Comparison of ENCODE assay signal across 25 cellular contexts in genomic region chr6:108362455-108362854, GRCh38.
DNase-seq lines count a peak whose midpoint lies in the region; ATAC-seq, FAIRE-seq and TF ChIP-seq lines count a peak whose summit lies in the region.
"Had no signal": no experiment of that assay in that cellular context is flagged by ENCODE, and none has a peak within 500 bp of the region (broad histone marks: within the 10 kb centered on the region; RNA-seq: fewer than 3 reads in every experiment).

No MANE protein-coding gene starts in this region.

- H3K9ac ChIP-seq in K562 (ENCODE audit: insufficient read depth in 1 of 2, low read depth in 2 of 2, low read length in 2 of 2), result no peak overlapping the region
- H3K9ac ChIP-seq: BLaER1 had no signal

- H3K9me3 ChIP-seq in K562 (replicated peaks; ENCODE audit: control insufficient read depth, insufficient read depth, low read depth, low read length) (no peaks in the 10 kb centered on the region), right lobe of liver (no peaks in the 10 kb centered on the region), right cardiac atrium (ENCODE audit: control insufficient read depth, low read length) (no peaks in the 10 kb centered on the region)
- H3K9me3 ChIP-seq: BE2C, BLaER1 had no signal

- H3K4me3 ChIP-seq in NB4 (ENCODE audit: low read depth, low read length) (no peak overlapping the region), K562 (no peak overlapping the region), right lobe of liver (no peak overlapping the region), right cardiac atrium (ENCODE audit: low read length) (no peak overlapping the region)
- H3K4me3 ChIP-seq: BLaER1, GM12878 had no signal

- intact Hi-C loops in K562 (cut with micrococcal nuclease), result no loop called here
- intact Hi-C loops in right lobe of liver (cut with DNase I), result no loop called here
- intact Hi-C loops in right cardiac atrium (cut with DNase I), result no loop called here

- H3K9me1 ChIP-seq in K562 (ENCODE audit: control insufficient read depth, insufficient read depth, low read length), result no peaks in the 10 kb centered on the region

- peak overlapping the region; percentile 36; the same call in 1 of the 2 replicates for H2AFZ ChIP-seq in K562 (ENCODE audit: low read depth, low read length)

- H3K4me2 ChIP-seq in K562 (ENCODE audit: insufficient read depth, low read length), result no peak overlapping the region
- H3K4me2 ChIP-seq: BLaER1 had no signal

- no peak for TF ChIP-seq EP300 in K562 (IDR thresholded peaks at IDR 0.05; ENCODE audit: low read length)

- TF ChIP-seq CTCF in NB4 (IDR thresholded peaks at IDR 0.05; ENCODE audit: low read depth, low read length) (no peak), K562 (IDR thresholded peaks at IDR 0.05 in 2 of 3, conservative IDR thresholded peaks at IDR 0.05 in 1 of 3; ENCODE audit: insufficient read depth in 2 of 3, low read depth in 1 of 3, low read length in 3 of 3) (no peak), right lobe of liver (IDR thresholded peaks at IDR 0.05) (no peak)

- in situ Hi-C loops in K562 (cut with MboI), result no loop called here

- no peaks in the 10 kb centered on the region; the same call in 2 of the 3 replicates for H3K79me2 ChIP-seq in K562 (ENCODE audit: control insufficient read depth, insufficient read depth, low read length)

- no peaks in the 10 kb centered on the region; the same call in 2 of the 3 replicates for H3K36me3 ChIP-seq in K562 (ENCODE audit: control insufficient read depth, insufficient read depth, low read length)
- H3K36me3 ChIP-seq in right lobe of liver, result no peaks in the 10 kb centered on the region
- H3K36me3 ChIP-seq: BE2C had no signal

- 71% methylated on average over 1 of the region's 1 CpG for WGBS in K562 (ENCODE audit: insufficient coverage, low coverage, missing lambda C conversion rate)
- WGBS in right lobe of liver (ENCODE audit: insufficient coverage, low coverage, low lambda C conversion rate, missing lambda C conversion rate), result 32% methylated on average over 1 of the region's 1 CpG
- WGBS in right cardiac atrium, result 84% methylated on average over 1 of the region's 1 CpG

- H3K27me3 ChIP-seq in K562 (ENCODE audit: control insufficient read depth in 2 of 2, insufficient read depth in 2 of 2, low read length in 2 of 2) (no peaks in the 10 kb centered on the region), right lobe of liver (no peaks in the 10 kb centered on the region), right cardiac atrium (ENCODE audit: control insufficient read depth, insufficient read depth) (no peaks in the 10 kb centered on the region)
- H3K27me3 ChIP-seq: BE2C, BLaER1 had no signal

- ATAC-seq in K562 (no peak), right lobe of liver (no peak), right cardiac atrium (no peak)
- ATAC-seq: GM12878 had no signal

- CTCF ChIA-PET in K562 (lab: Yijun Ruan, JAX; ENCODE audit: low intra/inter-chr PET ratio), result no interaction called here

- no TSS peak for BruUV-seq in K562 (replicated peaks; lab: Mats Ljungman, UMichigan)

- no peak for FAIRE-seq in K562 (lab: Jason Lieb, UNC)
- FAIRE-seq: GM12878, GM12892, GM18507 had no signal

- no peaks in the 10 kb centered on the region for H4K20me1 ChIP-seq in K562 (replicated peaks; ENCODE audit: control insufficient read depth, insufficient read depth, low read length)
- H4K20me1 ChIP-seq: BLaER1 had no signal

- no peak for TF ChIP-seq POLR2A in NB4 (IDR thresholded peaks at IDR 0.05; ENCODE audit: extremely low read depth, insufficient read length)
- TF ChIP-seq POLR2A in K562 (conservative IDR thresholded peaks at IDR 0.05), result no peak
- TF ChIP-seq POLR2A in right lobe of liver (IDR thresholded peaks at IDR 0.05), result no peak

- TF ChIP-seq RAD21 in K562 (CRISPR knock-in tag; conservative IDR thresholded peaks at IDR 0.05 in 1 of 2, IDR thresholded peaks at IDR 0.05 in 1 of 2), result no peak

- peak overlapping the region; percentile 91; the same call in 2 of the 3 replicates for H3K27ac ChIP-seq in K562 (ENCODE audit: extremely low read depth, low read depth, low read length)
- peak overlapping the region in 2 of 3 donors; percentile 46 to 60 for H3K27ac ChIP-seq in right lobe of liver
- H3K27ac ChIP-seq in right cardiac atrium (ENCODE audit: low read length), result no peak overlapping the region
- H3K27ac ChIP-seq: BLaER1 had no signal

- DNase-seq in NB4 (ENCODE audit: low read depth) (peak; percentile 11), K562 (ENCODE audit: extremely low read depth in 1 of 4, low spot score in 3 of 4) (no peak), right lobe of liver (no peak), right cardiac atrium (no peak), NCI-H446 (lab: John Stamatoyannopoulos, UW) (no peak), NCI-H526 (lab: John Stamatoyannopoulos, UW) (no peak)
- DNase-seq: 8988T; ACHN; BE2C; C1 segment of cervical spinal cord; CD4-positive, alpha-beta memory T cell; CD4-positive, CD25-positive, alpha-beta regulatory T cell; CD8-positive, alpha-beta memory T cell; COR-L47; DMS 273 treated with DMSO at 0.1 percent for 48 hours; DMS153; DMS53; DMS79; DND-41; EL; GDM1 had no signal

- POLR2A ChIA-PET in K562 (lab: Yijun Ruan, JAX), result interaction anchor here (1.2 kb wide), 1 partner anchor 16 kb away, joined by 3 read pairs; no protein-coding TSS in a partner anchor

- H3K4me1 ChIP-seq in K562 (replicated peaks in 1 of 2; ENCODE audit: control insufficient read depth in 2 of 2, insufficient read depth in 2 of 2, low read length in 2 of 2), result peaks cover 10 to 30% of the 10 kb centered on the region in 2 experiments
- H3K4me1 ChIP-seq in right lobe of liver, result peaks cover 0 to 26% (median 1%) of the 10 kb centered on the region in 4 donors
- no peaks in the 10 kb centered on the region for H3K4me1 ChIP-seq in right cardiac atrium (ENCODE audit: control insufficient read depth, insufficient read depth, low read length)
- H3K4me1 ChIP-seq: BE2C, BLaER1 had no signal

TF ChIP-seq in K562, 482 proteins besides CTCF, POLR2A, EP300 and RAD21:
- TF ChIP-seq MNT (conservative IDR thresholded peaks at IDR 0.05) (peak in 1 of 2 experiments; percentile 1; a peak in 1 of 4 replicates), C11orf30 (IDR thresholded peaks at IDR 0.05; ENCODE audit: low read depth) (peak; percentile 48), KAT8 (IDR thresholded peaks at IDR 0.05; ENCODE audit: low read depth) (no peak), ZFP36 (IDR thresholded peaks at IDR 0.05; ENCODE audit: low read depth, low read length, partially characterized antibody) (peak; percentile 39), TFAM (CRISPR knock-in tag; conservative IDR thresholded peaks at IDR 0.05) (no peak), HMBOX1 (IDR thresholded peaks at IDR 0.05) (peak; percentile 58), ZNF316 (IDR thresholded peaks at IDR 0.05) (peak; percentile 65; the same call in 1 of the 2 replicates)
